Comparison of ENCODE assay signal across 16 cellular contexts in genomic region chr16:46768809-46769208, GRCh38. TPM values are rescaled to one million over a fixed set of nuclear protein-coding genes. Genes with fewer than 3 reads are reported as not detected.
A peak's percentile ranks its signal among the peaks of the same experiment; 100 is the strongest.
DNase-seq lines count a peak whose midpoint lies in the region; ATAC-seq and TF ChIP-seq lines count a peak whose summit lies in the region.
"Had no signal": no experiment of that assay in that cellular context is flagged by ENCODE, and none has a peak within 500 bp of the region (broad histone marks: within the 10 kb centered on the region; RNA-seq: fewer than 3 reads in every experiment).

No MANE protein-coding gene starts in this region.

- no peaks in the 10 kb centered on the region for H3K9me3 ChIP-seq in IMR-90 (ENCODE audit: control insufficient read depth, insufficient read depth, low read length)
- no peaks in the 10 kb centered on the region for H3K9me3 ChIP-seq in hepatocyte (ENCODE audit: low read depth)
- no peaks in the 10 kb centered on the region for H3K9me3 ChIP-seq in breast epithelium
- H3K9me3 ChIP-seq: thyroid gland had no signal

- H3K27me3 ChIP-seq in IMR-90 (ENCODE audit: control insufficient read depth, insufficient read depth, low read length) = no peaks in the 10 kb centered on the region
- no peaks in the 10 kb centered on the region for H3K27me3 ChIP-seq in hepatocyte
- no peaks in the 10 kb centered on the region for H3K27me3 ChIP-seq in breast epithelium
- H3K27me3 ChIP-seq: thyroid gland had no signal

- TF ChIP-seq POLR2A in IMR-90 (IDR thresholded peaks at IDR 0.05; ENCODE audit: low read depth, low read length) = no peak
- TF ChIP-seq POLR2A in breast epithelium (IDR thresholded peaks at IDR 0.05) = no peak

- no peak overlapping the region for H2BK5ac ChIP-seq in IMR-90 (ENCODE audit: low read depth, low read length, poor library complexity, severe bottlenecking)

- BruUV-seq in IMR-90 (replicated peaks; lab: Mats Ljungman, UMichigan) = no TSS peak

- H3K79me2 ChIP-seq in hepatocyte = no peaks in the 10 kb centered on the region

- no peak for TF ChIP-seq RAD21 in IMR-90 (IDR thresholded peaks at IDR 0.05; ENCODE audit: low read length)

- no CpG with 5 or more reads among the region's 8 CpGs for WGBS in IMR-90 (ENCODE audit: extremely low coverage in 2 of 2, insufficient read length in 1 of 2), 2 experiments
- 65% methylated on average over 8 of the region's 8 CpGs for WGBS in hepatocyte (ENCODE audit: low lambda C conversion rate, missing lambda C conversion rate)

- H3K4me3 ChIP-seq in IMR-90 (ENCODE audit: insufficient read depth, low read depth, low read length) (no peak overlapping the region), hepatocyte (no peak overlapping the region), breast epithelium (no peak overlapping the region)
- H3K4me3 ChIP-seq: coronary artery, thyroid gland had no signal

- in situ Hi-C loops in IMR-90 (cut with MboI; ENCODE audit: low sequenced_read_pairs) = no loop called here

- H3K18ac ChIP-seq in IMR-90 (ENCODE audit: low read depth, low read length) = no peak overlapping the region

- dilution Hi-C loops in IMR-90 (cut with HindIII; ENCODE audit: low sequenced_read_pairs, unreplicated experiment) = no loop called here

- ATAC-seq in IMR-90 (ENCODE audit: low read depth) (no peak), HG02852 (IDR thresholded peaks at IDR 0.05; ENCODE audit: unreplicated experiment) (no peak), GM18858 (IDR thresholded peaks at IDR 0.05; ENCODE audit: unreplicated experiment) (no peak)

- no peaks in the 10 kb centered on the region for H3K79me1 ChIP-seq in IMR-90 (ENCODE audit: low read depth in 1 of 2, low read length in 2 of 2)

- H2AFZ ChIP-seq in IMR-90 (replicated peaks; ENCODE audit: low read length, poor library complexity) (no peak overlapping the region), hepatocyte (no peak overlapping the region)

- no peaks in the 10 kb centered on the region for H4K20me1 ChIP-seq in IMR-90 (ENCODE audit: insufficient read depth, low read length)
- H4K20me1 ChIP-seq in hepatocyte (ENCODE audit: insufficient read depth, poor library complexity, severe bottlenecking) = no peaks in the 10 kb centered on the region

- H3K4me2 ChIP-seq in IMR-90 (ENCODE audit: low read depth, low read length) (no peak overlapping the region), hepatocyte (no peak overlapping the region)

- no peak overlapping the region for H3K9ac ChIP-seq in IMR-90 (ENCODE audit: low read depth, low read length)

- no peak overlapping the region for H3K4ac ChIP-seq in IMR-90 (ENCODE audit: low read depth, low read length)

- no peak overlapping the region for H2AK5ac ChIP-seq in IMR-90 (ENCODE audit: low read depth, low read length)

- H3K9me1 ChIP-seq in IMR-90 (ENCODE audit: insufficient read depth, low read length) = no peaks in the 10 kb centered on the region

- TF ChIP-seq CTCF in IMR-90 (conservative IDR thresholded peaks at IDR 0.05; ENCODE audit: low read depth, low read length) (no peak), hepatocyte (IDR thresholded peaks at IDR 0.05; ENCODE audit: poor library complexity) (no peak), breast epithelium (IDR thresholded peaks at IDR 0.05) (no peak)

- H3K36me3 ChIP-seq in IMR-90 (ENCODE audit: control insufficient read depth, insufficient read depth, low read length) (no peaks in the 10 kb centered on the region), hepatocyte (replicated peaks; ENCODE audit: insufficient read depth, low read depth) (no peaks in the 10 kb centered on the region), breast epithelium (no peaks in the 10 kb centered on the region)
- H3K36me3 ChIP-seq: thyroid gland had no signal

- no peak overlapping the region for H2BK120ac ChIP-seq in IMR-90 (ENCODE audit: low read depth, low read length)

- H3K14ac ChIP-seq in IMR-90 (replicated peaks; ENCODE audit: low read depth, low read length) = no peak overlapping the region

- no peak overlapping the region for H4K8ac ChIP-seq in IMR-90 (ENCODE audit: low read depth in 2 of 2, low read length in 2 of 2)

- no peak overlapping the region for H3K56ac ChIP-seq in IMR-90 (ENCODE audit: extremely low read depth, insufficient read depth, low read length)

- H3K27ac ChIP-seq in IMR-90 (ENCODE audit: insufficient read depth, low read length) (no peak overlapping the region), hepatocyte (no peak overlapping the region), breast epithelium (no peak overlapping the region)
- H3K27ac ChIP-seq: coronary artery, thyroid gland had no signal

- peak overlapping the region; percentile 58 for H2AK9ac ChIP-seq in IMR-90 (replicated peaks; ENCODE audit: low read depth, low read length, poor library complexity)

- POLR2A ChIA-PET in IMR-90 (lab: Charles Lee; ENCODE audit: unreplicated experiment) = interaction anchor here (0.6 kb wide), 1 partner anchor 204 kb away, joined by 3 read pairs; no protein-coding TSS in a partner anchor

- no peak overlapping the region for H3K23ac ChIP-seq in IMR-90 (ENCODE audit: low read depth, low read length)

- no peaks in the 10 kb centered on the region for H3K9me2 ChIP-seq in hepatocyte (replicated peaks; ENCODE audit: insufficient read depth)

- no peak overlapping the region for H2BK20ac ChIP-seq in IMR-90 (ENCODE audit: low read depth, low read length)

- H2BK15ac ChIP-seq in IMR-90 (ENCODE audit: low read depth, low read length) = no peak overlapping the region

- H4K5ac ChIP-seq in IMR-90 (ENCODE audit: low read depth, low read length) = no peak overlapping the region

- H4K91ac ChIP-seq in IMR-90 (ENCODE audit: insufficient read depth, low read depth, low read length) = no peak overlapping the region

- intact Hi-C loops in IMR-90 (cut with micrococcal nuclease) = no loop called here
- intact Hi-C loops in breast epithelium (cut with DNase I; ENCODE audit: low total_unique reads) = no loop called here

- CTCF ChIA-PET in IMR-90 (lab: Yijun Ruan, JAX) = no interaction called here

- DNase-seq in IMR-90 = no peak
- peak; percentile 84 for DNase-seq in NCI-H146 treated with DMSO at 0.1 percent for 48 hours (lab: John Stamatoyannopoulos, UW; ENCODE audit: unreplicated experiment)
- peak; percentile 87 to 93 for DNase-seq in NCI-H524 (lab: John Stamatoyannopoulos, UW)
- DNase-seq in hepatocyte (ENCODE audit: low spot score) = peak; percentile 29
- no peak for DNase-seq in breast epithelium (ENCODE audit: low spot score in 2 of 2)
- DNase-seq in SIG-M5 treated with dmso at 0.1 percent for 504 hours (lab: John Stamatoyannopoulos, UW; ENCODE audit: unreplicated experiment) = no peak
- DNase-seq: activated T-cell treated with anti-CD3 and anti-CD28 coated beads, Interleukin-2, amount 50 U/mL, for 24 hours; AML-193; H9; Kasumi-1; midbrain; NCI-H226; thyroid gland had no signal

- H3K4me1 ChIP-seq in IMR-90 (ENCODE audit: control insufficient read depth, insufficient read depth, low read length) (no peaks in the 10 kb centered on the region), hepatocyte (ENCODE audit: insufficient read depth) (no peaks in the 10 kb centered on the region), breast epithelium (no peaks in the 10 kb centered on the region)
- H3K4me1 ChIP-seq: thyroid gland had no signal

TF ChIP-seq in IMR-90, 13 proteins besides CTCF, POLR2A, EP300 and RAD21:
- no peak for TF ChIP-seq MAFK (IDR thresholded peaks at IDR 0.05; ENCODE audit: low read depth, low read length)

RNA-seq across cellular contexts. Expression of gene MYLK3, which starts 20.7 kb away (rescaled TPM):
- total RNA-seq in IMR-90 (2012; rRNA removed) = under 0.01 TPM in 2 replicates
- polyA plus RNA-seq in IMR-90 (2012; rRNA removed) = 0.03 and 0.17 TPM in 2 replicates
- polyA plus RNA-seq in IMR-90 (2012; cell fraction: cytosol; rRNA removed) = 0.01 TPM in 2 replicates
- polyA plus RNA-seq in IMR-90 (2012; cell fraction: nucleus; rRNA removed; ENCODE audit: low replicate concordance) = 0.10 and 0.12 TPM in 2 replicates
- total RNA-seq in hepatocyte = 2.0 and 6.5 TPM in 2 replicates
- polyA plus RNA-seq in hepatocyte = 1.9 and 2.5 TPM in 2 replicates
- total RNA-seq in breast epithelium = under 1 TPM in 2 of 3 donors, not detected in 1; 0.48 to 0.59 TPM

Comparison
In these comparisons a context has a peak if more than half of its experiments do, and no peak if none do; other contexts are left out.
1. DNase-seq: peak in NCI-H146 treated with DMSO at 0.1 percent for 48 hours (single experiment), NCI-H524 (2 of 2) and hepatocyte (single experiment); none in IMR-90 (single experiment), breast epithelium (0 of 2) and SIG-M5 treated with dmso at 0.1 percent for 504 hours (single experiment).